In genomic region chr5:151825445-151825844, GRCh38 we compare ENCODE assay signal across 8 cellular contexts. TPM values are rescaled to one million over a fixed set of nuclear protein-coding genes. Genes with fewer than 3 reads are reported as not detected.
A peak's percentile ranks its signal among the peaks of the same experiment; 100 is the strongest.
DNase-seq lines count a peak whose midpoint lies in the region; ATAC-seq and TF ChIP-seq lines count a peak whose summit lies in the region.

No MANE protein-coding gene starts in this region.

- peaks cover 14% of the 10 kb centered on the region for H3K9me3 Mint-ChIP-seq in endodermal cell

- peaks cover 5% of the 10 kb centered on the region for H3K4me1 Mint-ChIP-seq in endodermal cell

- no peaks in the 10 kb centered on the region for H3K27me3 Mint-ChIP-seq in endodermal cell (ENCODE audit: insufficient read depth)

- 61% methylated on average over 1 of the region's 1 CpG; no CpG with 5 or more reads in 1 of the 2 experiments for WGBS in endodermal cell (ENCODE audit: insufficient coverage in 1 of 2, insufficient read length in 1 of 2), 2 experiments

- no peaks in the 10 kb centered on the region for H3K4me1 ChIP-seq in endodermal cell (ENCODE audit: control insufficient read depth, insufficient read depth, low read length)

- DNase-seq in activated effector memory CD4-positive, alpha-beta T cell treated with Interleukin-2 at 50 U/mL for 16 hours, result peak; percentile 2
- no peak for DNase-seq in activated effector memory CD4-positive, alpha-beta T cell treated with anti-CD3 and anti-CD28 coated beads, Interleukin-2, amount 50 U/mL, for 16 hours
- peak; percentile 55 for DNase-seq in NB4 (ENCODE audit: low read depth)
- peak; percentile 85 for DNase-seq in endodermal cell
- peak; percentile 80 for DNase-seq in medulla oblongata (ENCODE audit: extremely low spot score)
- peak; percentile 71 for DNase-seq in ureter (ENCODE audit: low spot score)

- H3K36me3 Mint-ChIP-seq in endodermal cell (ENCODE audit: low read depth), result peaks cover 59% of the 10 kb centered on the region

- TF ChIP-seq CTCF in NB4 (IDR thresholded peaks at IDR 0.05; ENCODE audit: low read depth, low read length) (peak; percentile 74), endodermal cell (conservative IDR thresholded peaks at IDR 0.05) (peak; percentile 92)

- no peak overlapping the region for H3K27ac Mint-ChIP-seq in endodermal cell

- H3K9ac ChIP-seq in endodermal cell (ENCODE audit: extremely low read depth, low read length, poor library complexity, severe bottlenecking), result no peak overlapping the region

- H3K36me3 ChIP-seq in endodermal cell (ENCODE audit: control insufficient read depth, insufficient read depth, low read length), result peaks cover 64% of the 10 kb centered on the region

- ATAC-seq in GM21723 (IDR thresholded peaks at IDR 0.05; ENCODE audit: unreplicated experiment) (peak; percentile 79), SK-N-SH treated with all-trans-retinoic acid at 6 μM for 48 hours (peak; percentile 95)

- no peak for TF ChIP-seq POLR2A in NB4 (IDR thresholded peaks at IDR 0.05; ENCODE audit: extremely low read depth, insufficient read length)

- no peak overlapping the region for H3K27ac ChIP-seq in endodermal cell (ENCODE audit: low read depth, low read length)

- peaks cover 35% of the 10 kb centered on the region for H3K9me3 ChIP-seq in endodermal cell (ENCODE audit: control insufficient read depth, low read length)

- no peaks in the 10 kb centered on the region for H3K27me3 ChIP-seq in endodermal cell (ENCODE audit: control insufficient read depth, insufficient read depth, low read length, poor library complexity, severe bottlenecking)

- H3K4me3 ChIP-seq in NB4 (ENCODE audit: low read depth, low read length), result no peak overlapping the region
- no peak overlapping the region for H3K4me3 ChIP-seq in endodermal cell (ENCODE audit: low read length)

- H3K4me3 Mint-ChIP-seq in endodermal cell, result no peak overlapping the region

TF ChIP-seq in SK-N-SH treated with all-trans-retinoic acid at 6 μM for 48 hours, 23 proteins besides CTCF, POLR2A, EP300 and RAD21:
- TF ChIP-seq TCF4 (CRISPR knock-in tag; IDR thresholded peaks at IDR 0.05; ENCODE audit: borderline replicate concordance) (peak; percentile 48; the same call in 1 of the 2 replicates), OSR1 (CRISPR knock-in tag; IDR thresholded peaks at IDR 0.05) (no peak)

RNA-seq across cellular contexts. Expression of gene G3BP1, which starts 53.7 kb away (rescaled TPM):
- total RNA-seq in endodermal cell (100 to 1,000 TPM; 346 to 376 TPM), ureter (209 TPM)
- polyA plus RNA-seq in endodermal cell (2013, experiment 1 of 2), result 146 TPM
- 146 TPM for polyA plus RNA-seq in endodermal cell (2013, experiment 2 of 2)
